ENCODE assay signal across 17 cellular contexts in genomic region chr2:133986076-133986837, GRCh38.
DNase-seq lines count a peak whose midpoint lies in the region; ATAC-seq and TF ChIP-seq lines count a peak whose summit lies in the region.
"Had no signal": no experiment of that assay in that cellular context is flagged by ENCODE, and none has a peak within 500 bp of the region (broad histone marks: within the 10 kb centered on the region; RNA-seq: fewer than 3 reads in every experiment).

No MANE protein-coding gene starts in this region.

- peak; percentile 11 for DNase-seq in Calu3
- peak; percentile 73 for DNase-seq in NCI-H146 (lab: John Stamatoyannopoulos, UW)
- peak; percentile 14 for DNase-seq in epithelial cell of esophagus (ENCODE audit: low read depth)
- DNase-seq in mesenchymal stem cell: peak; percentile 28
- DNase-seq in stimulated activated CD8-positive, alpha-beta memory T cell treated with anti-CD3 and anti-CD28 coated beads, Interleukin-4, amount 100 ng/mL, for 48 hours: no peak
- no peak for DNase-seq in sigmoid colon
- DNase-seq: effector CD4-positive, alpha-beta T cell; midbrain; MM.1S; NCI-H510A treated with DMSO at 0.1 percent for 48 hours; SIG-M5; stimulated activated CD4-positive, alpha-beta T cell treated with anti-CD3 and anti-CD28 coated beads, Interleukin-4, amount 100 ng/mL, for 4 hours; stimulated activated naive CD8-positive, alpha-beta T cell treated with anti-CD3 and anti-CD28 coated beads, Interleukin-15, Interleukin-2, amounts not matched to agents 100 U/mL and 50 U/mL, for 24 hours had no signal

- no peak overlapping the region for H3K9ac ChIP-seq in mesenchymal stem cell (ENCODE audit: low read length)
- H3K9ac ChIP-seq: BLaER1 had no signal

- H3K14ac ChIP-seq in mesenchymal stem cell (ENCODE audit: low read length in 2 of 2): no peak overlapping the region

- H3K4me3 ChIP-seq in epithelial cell of esophagus (ENCODE audit: low read length) (no peak overlapping the region), mesenchymal stem cell (ENCODE audit: insufficient read depth in 1 of 2, low read depth in 1 of 2, low read length in 2 of 2) (no peak overlapping the region), sigmoid colon (no peak overlapping the region)
- H3K4me3 ChIP-seq: BLaER1, prostate gland had no signal

- no peak overlapping the region for H2BK12ac ChIP-seq in mesenchymal stem cell (ENCODE audit: low read length in 2 of 2)

- no peaks in the 10 kb centered on the region for H3K79me1 ChIP-seq in mesenchymal stem cell (replicated peaks; ENCODE audit: low read length, poor library complexity, severe bottlenecking)

- H3K4me3 Mint-ChIP-seq in Calu3 (ENCODE audit: low read depth, unreplicated experiment): no peak overlapping the region

- 38% methylated on average over 2 of the region's 3 CpGs for WGBS in mesenchymal stem cell
- WGBS in sigmoid colon, 2 donors: 80 to 84% methylated on average over 3 of the region's 3 CpGs

- no peak overlapping the region for H2BK120ac ChIP-seq in mesenchymal stem cell (ENCODE audit: low read depth, low read length)

- TF ChIP-seq CTCF in Calu3 (IDR thresholded peaks at IDR 0.05; ENCODE audit: unreplicated experiment) (no peak), epithelial cell of esophagus (IDR thresholded peaks at IDR 0.05; ENCODE audit: insufficient read depth, low read depth, low read length, missing control alignments) (no peak), sigmoid colon (IDR thresholded peaks at IDR 0.05) (no peak)

- no peak overlapping the region for H3K4me2 ChIP-seq in mesenchymal stem cell (ENCODE audit: low read length, poor library complexity, severe bottlenecking)
- H3K4me2 ChIP-seq: BLaER1 had no signal

- no peak for ATAC-seq in HG02885 (IDR thresholded peaks at IDR 0.05; ENCODE audit: poor library complexity, unreplicated experiment)
- no peak for ATAC-seq in HG03520 (IDR thresholded peaks at IDR 0.05; ENCODE audit: unreplicated experiment)
- ATAC-seq: stimulated activated naive CD8-positive, alpha-beta T cell treated with anti-CD3 and anti-CD28 coated beads, Interleukin-15, Interleukin-2, amounts not matched to agents 100 U/mL and 50 U/mL, for 24 hours had no signal

- no peak overlapping the region for H3K27ac Mint-ChIP-seq in Calu3 (ENCODE audit: unreplicated experiment)

- peaks cover 3% of the 10 kb centered on the region for H3K4me1 ChIP-seq in mesenchymal stem cell (ENCODE audit: control insufficient read depth, insufficient read depth, low read depth, low read length)
- H3K4me1 ChIP-seq in sigmoid colon: no peaks in the 10 kb centered on the region
- H3K4me1 ChIP-seq: BLaER1, prostate gland had no signal

- no peaks in the 10 kb centered on the region for H3K9me3 ChIP-seq in mesenchymal stem cell (ENCODE audit: control insufficient read depth, low read length)
- no peaks in the 10 kb centered on the region for H3K9me3 ChIP-seq in sigmoid colon
- H3K9me3 ChIP-seq: BLaER1, prostate gland had no signal

- H3K36me3 Mint-ChIP-seq in Calu3 (ENCODE audit: insufficient read depth, unreplicated experiment): peaks cover 4% of the 10 kb centered on the region

- H3K27ac ChIP-seq in mesenchymal stem cell (ENCODE audit: low read length, poor library complexity, severe bottlenecking) (no peak overlapping the region), sigmoid colon (no peak overlapping the region)
- H3K27ac ChIP-seq: BLaER1, prostate gland had no signal

- no peak overlapping the region for H3K18ac ChIP-seq in mesenchymal stem cell (ENCODE audit: low read depth in 1 of 2, low read length in 2 of 2)

- CTCF ChIA-PET in Calu3 (lab: Charles Lee): interaction anchor here (0.5 to 1.1 kb wide), 4 partner anchors 12 to 474 kb away, joined by 3 read pairs; no protein-coding TSS in a partner anchor

- H3K23ac ChIP-seq in mesenchymal stem cell (ENCODE audit: low read length in 2 of 2): no peak overlapping the region

- peaks cover 2% of the 10 kb centered on the region for H3K9me3 Mint-ChIP-seq in Calu3 (ENCODE audit: low read depth, unreplicated experiment)

- H2AK5ac ChIP-seq in mesenchymal stem cell (ENCODE audit: low read length, severe bottlenecking): no peak overlapping the region

- no peak for TF ChIP-seq POLR2A in sigmoid colon (IDR thresholded peaks at IDR 0.05)

- no TSS peak for BruUV-seq in Calu3 (replicated peaks; lab: Mats Ljungman, UMichigan)

- H2BK15ac ChIP-seq in mesenchymal stem cell (ENCODE audit: low read depth, poor library complexity, severe bottlenecking): no peak overlapping the region

- H4K91ac ChIP-seq in mesenchymal stem cell (ENCODE audit: low read length): no peak overlapping the region

- H3K36me3 ChIP-seq in mesenchymal stem cell (ENCODE audit: control insufficient read depth in 1 of 2, insufficient read depth in 2 of 2, low read depth in 1 of 2, low read length in 2 of 2): no peaks in the 10 kb centered on the region
- no peaks in the 10 kb centered on the region for H3K36me3 ChIP-seq in sigmoid colon
- H3K36me3 ChIP-seq: BLaER1, prostate gland had no signal

- no peaks in the 10 kb centered on the region for H3K27me3 Mint-ChIP-seq in Calu3 (ENCODE audit: unreplicated experiment)

- peaks cover 0 to 8% of the 10 kb centered on the region in 2 experiments for H3K27me3 ChIP-seq in mesenchymal stem cell (ENCODE audit: control insufficient read depth in 1 of 2, insufficient read depth in 1 of 2, low read length in 2 of 2)
- H3K27me3 ChIP-seq in sigmoid colon: no peaks in the 10 kb centered on the region
- H3K27me3 ChIP-seq: BLaER1 had no signal

- H4K8ac ChIP-seq in mesenchymal stem cell (ENCODE audit: low read length): no peak overlapping the region

- H2AFZ ChIP-seq in mesenchymal stem cell (ENCODE audit: low read depth, low read length): no peak overlapping the region

- peaks cover 28% of the 10 kb centered on the region for H3K4me1 Mint-ChIP-seq in Calu3 (ENCODE audit: low read depth, unreplicated experiment)

- H3K4ac ChIP-seq in mesenchymal stem cell (ENCODE audit: low read depth in 1 of 2, low read length in 2 of 2): no peak overlapping the region

- no peak for TF ChIP-seq EP300 in sigmoid colon (IDR thresholded peaks at IDR 0.05)

- intact Hi-C loops in Calu3 (cut with micrococcal nuclease; ENCODE audit: unreplicated experiment): no loop called here
- intact Hi-C loops in sigmoid colon (cut with DNase I): loop anchor here (10.0 kb wide), 1 partner anchor 449 kb away; no protein-coding TSS in a partner anchor

- no peak overlapping the region for H2BK5ac ChIP-seq in mesenchymal stem cell (ENCODE audit: low read depth, low read length, poor library complexity, severe bottlenecking)

Comparison
In these comparisons a context has a peak if more than half of its experiments do, and no peak if none do; other contexts are left out.
1. DNase-seq: peak in Calu3 (single experiment), NCI-H146 (single experiment), epithelial cell of esophagus (single experiment) and mesenchymal stem cell (single experiment); none in stimulated activated CD8-positive, alpha-beta memory T cell treated with anti-CD3 and anti-CD28 coated beads, Interleukin-4, amount 100 ng/mL, for 48 hours (single experiment) and sigmoid colon (single experiment).